ENCODE assay signal across 8 cellular contexts in genomic region chr1:77779529-77780281, GRCh38. TPM values are rescaled to one million over a fixed set of nuclear protein-coding genes. Genes with fewer than 3 reads are reported as not detected.
DNase-seq lines count a peak whose midpoint lies in the region; ATAC-seq and TF ChIP-seq lines count a peak whose summit lies in the region.

Gene MIGA1 (plus strand): TSS chr1:77779649. CDS start chr1:77783253, 3,604 bp downstream.

- peak within 1 kb of the TSS; percentile 76 to 89 for H3K9ac ChIP-seq in duodenal mucosa (ENCODE audit: low read depth in 1 of 2, low read length in 2 of 2)

- WGBS in lower leg skin, 2 donors, result 0 to 1% methylated on average over 26 to 30 of the region's 40 CpGs

- H3K4me1 ChIP-seq in duodenal mucosa (ENCODE audit: control insufficient read depth in 1 of 2, insufficient read depth in 2 of 2, low read length in 2 of 2), result peaks cover 3 to 7% of the 10 kb centered on the region in 2 donors

- POLR2A ChIA-PET in CD4-positive, alpha-beta T cell (lab: Charles Lee), result interaction anchor here (1.0 to 2.9 kb wide), 11 partner anchors 11 to 1512 kb away, joined by 3 to 24 read pairs (median 5); partner anchors contain the start of genes DNAJB4, FUBP1 and USP33

- H3K9me3 Mint-ChIP-seq in CD4-positive, alpha-beta T cell, result no peaks in the 10 kb centered on the region

- no peaks in the 10 kb centered on the region for H3K9me3 ChIP-seq in CD4-positive, alpha-beta T cell (ENCODE audit: control insufficient read depth, low read length)
- no peaks in the 10 kb centered on the region for H3K9me3 ChIP-seq in duodenal mucosa (ENCODE audit: control insufficient read depth in 1 of 2, low read length in 2 of 2)

- peaks cover 35% of the 10 kb centered on the region for H3K36me3 Mint-ChIP-seq in CD4-positive, alpha-beta T cell (ENCODE audit: low read depth)

- no peaks in the 10 kb centered on the region for H3K27me3 ChIP-seq in CD4-positive, alpha-beta T cell (ENCODE audit: control insufficient read depth, insufficient read depth, low read length)
- no peaks in the 10 kb centered on the region for H3K27me3 ChIP-seq in duodenal mucosa (ENCODE audit: control insufficient read depth in 1 of 2, insufficient read depth in 2 of 2, low read length in 2 of 2)

- H3K36me3 ChIP-seq in duodenal mucosa (ENCODE audit: control insufficient read depth in 1 of 2, insufficient read depth in 2 of 2, low read length in 2 of 2), result peaks cover 0 to 8% of the 10 kb centered on the region in 2 donors

- DNase-seq in CD4-positive, alpha-beta T cell, result peak; percentile 78 to 89 (median 83)
- DNase-seq in NCI-H82 (lab: John Stamatoyannopoulos, UW) (peak; percentile 97), lower leg skin (ENCODE audit: low spot score in 2 of 2) (peak; percentile 89 to 96)
- peak; percentile 84 to 88 for DNase-seq in activated CD4-positive, alpha-beta T cell treated with anti-CD3 and anti-CD28 coated beads, Interleukin-2, amount 50 U/mL, for 48 hours
- DNase-seq in stimulated activated CD4-positive, alpha-beta T cell treated with anti-CD3 and anti-CD28 coated beads, Interleukin-4, amount 100 ng/mL, for 4 hours, result peak; percentile 78 to 85

- peak within 1 kb of the TSS; percentile 32 for H3K27ac ChIP-seq in CD4-positive, alpha-beta T cell (ENCODE audit: low read depth, low read length)
- H3K27ac ChIP-seq in duodenal mucosa (ENCODE audit: low read depth, low read length), result no peak within 1 kb of the TSS

- H3K4me3 ChIP-seq in duodenal mucosa (ENCODE audit: low read depth in 1 of 2, low read length in 2 of 2) (peak within 1 kb of the TSS; percentile 89 to 97), lower leg skin (ENCODE audit: low read depth, poor library complexity, severe bottlenecking) (peak within 1 kb of the TSS; percentile 79)

- H3K4me1 Mint-ChIP-seq in CD4-positive, alpha-beta T cell (ENCODE audit: low read depth), result peaks cover 43% of the 10 kb centered on the region

- H3K27ac Mint-ChIP-seq in CD4-positive, alpha-beta T cell, result peak within 1 kb of the TSS; percentile 89

- no peaks in the 10 kb centered on the region for H3K27me3 Mint-ChIP-seq in CD4-positive, alpha-beta T cell

- intact Hi-C loops in CD4-positive, alpha-beta T cell (cut with DNase I, micrococcal nuclease), result loop anchor here (1.0 to 10.0 kb wide), 6 partner anchors 20 to 1995 kb away; partner anchors contain the start of genes RABGGTB (in 2 of the 2), USP33 (in 2 of the 2) and FUBP1 (in 1 of the 2)
- intact Hi-C loops in lower leg skin (cut with DNase I; ENCODE audit: low total_unique reads), result no loop called here

- no peak for TF ChIP-seq CTCF in CD4-positive, alpha-beta T cell (IDR thresholded peaks at IDR 0.05)
- TF ChIP-seq CTCF in lower leg skin (IDR thresholded peaks at IDR 0.05), result no peak

- H3K4me3 Mint-ChIP-seq in CD4-positive, alpha-beta T cell, result peak within 1 kb of the TSS; percentile 97

- peak; percentile 98 for ATAC-seq in CD4-positive, alpha-beta T cell (ENCODE audit: poor library complexity)
- ATAC-seq in GM19452 (IDR thresholded peaks at IDR 0.05; ENCODE audit: unreplicated experiment), result peak; percentile 91
- peak; percentile 85 for ATAC-seq in HG03575 (IDR thresholded peaks at IDR 0.05; ENCODE audit: extremely low read depth, insufficient number of reproducible peaks, low FRiP score, unreplicated experiment)

- CTCF ChIA-PET in CD4-positive, alpha-beta T cell (lab: Charles Lee), result interaction anchor here (1.0 to 1.1 kb wide), 3 partner anchors 22 to 50 kb away, joined by 3 to 4 read pairs (median 3); no protein-coding TSS in a partner anchor

- TF ChIP-seq POLR2A in lower leg skin (IDR thresholded peaks at IDR 0.05), result no peak

RNA-seq across cellular contexts. Expression of gene MIGA1, which starts in this region (rescaled TPM):
- 10 to 100 TPM; 12.2 to 15.8 TPM for total RNA-seq in CD4-positive, alpha-beta T cell
- total RNA-seq in lower leg skin, result 10 to 100 TPM in 1 of 4 donors, 1 to 10 TPM in 3; 7.7 to 13.6 (median 9.5) TPM
